Comparison of ENCODE assay signal across 8 cellular contexts in the genomic region with DNA sequence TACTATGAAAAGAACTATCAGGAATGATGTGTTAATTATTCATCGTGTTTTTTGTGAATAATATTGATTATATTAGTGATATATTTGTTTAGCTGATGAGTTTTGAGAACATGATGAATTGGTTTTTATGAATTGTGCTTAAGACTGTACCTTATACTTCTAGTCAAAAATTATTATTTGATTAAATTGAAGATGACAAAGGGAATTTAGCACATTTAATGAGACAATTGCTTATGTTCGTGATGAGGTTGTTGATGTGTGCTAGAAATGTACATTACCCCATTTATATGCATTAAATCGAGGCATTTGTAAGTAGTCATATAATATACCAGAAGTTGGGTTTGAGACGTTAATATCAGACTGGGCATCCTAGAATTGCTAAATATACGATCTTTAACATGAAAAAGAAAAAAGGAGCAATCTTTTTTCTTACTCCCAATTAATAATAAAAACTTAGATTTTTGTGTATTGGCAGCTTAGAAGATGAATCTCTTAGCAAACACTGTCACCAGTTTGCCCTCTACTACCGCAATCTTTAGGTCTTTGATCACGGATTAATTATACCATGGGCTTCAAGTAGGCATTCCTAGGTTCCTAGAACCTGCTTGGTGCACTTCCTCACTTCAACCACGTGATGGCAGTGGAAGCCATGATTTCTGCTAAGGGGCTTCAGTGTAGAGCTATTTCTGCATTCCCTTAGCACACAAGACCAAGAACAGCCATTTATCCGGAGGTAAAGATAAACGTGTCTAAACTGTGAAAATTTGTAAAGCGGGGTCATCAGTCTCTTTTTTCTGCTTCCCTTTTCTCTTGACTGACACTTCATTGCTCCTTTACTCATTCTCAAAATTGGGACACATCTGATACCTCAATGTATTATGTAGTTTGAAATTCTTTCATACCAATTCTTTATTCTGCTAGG. TPM values are rescaled to one million over a fixed set of nuclear protein-coding genes. Genes with fewer than 3 reads are reported as not detected.
DNase-seq lines count a peak whose midpoint lies in the region; ATAC-seq and TF ChIP-seq lines count a peak whose summit lies in the region.

No MANE protein-coding gene starts in this region.

- H2AFZ ChIP-seq in OCI-LY7 (ENCODE audit: low read length), result no peak overlapping the region

- peaks cover 42% of the 10 kb centered on the region for H3K79me2 ChIP-seq in OCI-LY7 (ENCODE audit: insufficient read depth, low read depth, low read length)

- BruUV-seq in OCI-LY7 (replicated peaks; lab: Mats Ljungman, UMichigan), result TSS peak; percentile 35

- H3K36me3 ChIP-seq in OCI-LY7 (ENCODE audit: insufficient read depth, low read length) (no peaks in the 10 kb centered on the region), subcutaneous abdominal adipose tissue (ENCODE audit: control insufficient read depth in 5 of 5, insufficient read depth in 5 of 5, low read length in 5 of 5) (peaks cover 0 to 7% (median 0%) of the 10 kb centered on the region in 5 donors)

- no peaks in the 10 kb centered on the region for H3K36me3 Mint-ChIP-seq in natural killer cell

- peak; percentile 97 for TF ChIP-seq CTCF in OCI-LY7 (conservative IDR thresholded peaks at IDR 0.05; ENCODE audit: low read length)
- TF ChIP-seq CTCF in natural killer cell (IDR thresholded peaks at IDR 0.05), result peak; percentile 84

- H3K4me3 ChIP-seq in OCI-LY7 (ENCODE audit: low read depth, low read length, poor library complexity, severe bottlenecking) (peak overlapping the region; percentile 83), subcutaneous abdominal adipose tissue (ENCODE audit: low read depth in 1 of 5, low read length in 5 of 5) (peak overlapping the region; percentile 6 to 96 (median 89))

- peak; percentile 37 for DNase-seq in NK-92 treated with Interleukin-12 subunit alpha and Interleukin-12 subunit beta, amount 100 ng/mL, for 24 hours (lab: John Stamatoyannopoulos, UW)
- no peak for DNase-seq in NK-92 (lab: John Stamatoyannopoulos, UW; ENCODE audit: unreplicated experiment)
- DNase-seq in OCI-LY7 (ENCODE audit: low spot score), result peak; percentile 87
- DNase-seq in activated T-cell treated with anti-CD3 and anti-CD28 coated beads, Interleukin-2, amount 50 U/mL, for 48 hours, result peak; percentile 55 to 56
- peak; percentile 92 for DNase-seq in fibroblast of peridontal ligament (ENCODE audit: extremely low read depth)
- DNase-seq in natural killer cell, result peak; percentile 38

- no peaks in the 10 kb centered on the region for H3K9me3 Mint-ChIP-seq in natural killer cell

- intact Hi-C loops in OCI-LY7 (cut with micrococcal nuclease; ENCODE audit: unreplicated experiment) (loop anchor here (1.0 to 10.0 kb wide), 7 partner anchors 79 to 760 kb away; partner anchors contain the start of gene CEP41), natural killer cell (cut with micrococcal nuclease) (loop anchor here (1.0 to 5.0 kb wide), 5 partner anchors 70 to 760 kb away; partner anchors contain the start of genes COPG2, SSMEM1 and TMEM209)

- ATAC-seq in natural killer cell, result peak; percentile 38 to 55 (median 46)

- peak overlapping the region in 4 of 5 donors; percentile 58 to 98 (median 85) for H3K9ac ChIP-seq in subcutaneous abdominal adipose tissue (ENCODE audit: low read length in 5 of 5)

- POLR2A ChIA-PET in OCI-LY7 (lab: Charles Lee), result interaction anchor here (0.5 to 1.6 kb wide), 3 partner anchors 11 to 1059 kb away, joined by 3 to 5 read pairs (median 3); no protein-coding TSS in a partner anchor

- H3K27ac Mint-ChIP-seq in natural killer cell, result peak overlapping the region in 1 of 2 donors; percentile 95

- H3K4me3 Mint-ChIP-seq in natural killer cell, result peak overlapping the region; percentile 97

- H3K9me3 ChIP-seq in OCI-LY7 (ENCODE audit: low read length) (no peaks in the 10 kb centered on the region), subcutaneous abdominal adipose tissue (ENCODE audit: control insufficient read depth in 5 of 5, low read length in 5 of 5) (no peaks in the 10 kb centered on the region)

- TF ChIP-seq EP300 in Ishikawa (IDR thresholded peaks at IDR 0.05; ENCODE audit: borderline replicate concordance), result no peak

- H3K4me1 ChIP-seq in OCI-LY7 (ENCODE audit: insufficient read depth, low read length, poor library complexity, severe bottlenecking) (peaks cover 15% of the 10 kb centered on the region), subcutaneous abdominal adipose tissue (ENCODE audit: control insufficient read depth in 5 of 5, insufficient read depth in 5 of 5, low read length in 5 of 5) (peaks cover 0 to 46% (median 44%) of the 10 kb centered on the region in 5 donors)

- H3K27ac ChIP-seq in OCI-LY7 (ENCODE audit: low read depth, low read length, poor library complexity, severe bottlenecking) (no peak overlapping the region), subcutaneous abdominal adipose tissue (ENCODE audit: low read depth, low read length) (peak overlapping the region; percentile 88)

- peak; percentile 90 for TF ChIP-seq RAD21 in Ishikawa (IDR thresholded peaks at IDR 0.05; ENCODE audit: low read depth)

- no peaks in the 10 kb centered on the region for H3K9me2 ChIP-seq in OCI-LY7 (ENCODE audit: insufficient read depth, low read length)

- CTCF ChIA-PET in OCI-LY7 (lab: Charles Lee; ENCODE audit: unreplicated experiment), result interaction anchor here (0.7 to 1.4 kb wide), 2 partner anchors 12 to 15 kb away, joined by 3 read pairs; no protein-coding TSS in a partner anchor

- H3K4me2 ChIP-seq in OCI-LY7 (ENCODE audit: low read length), result peak overlapping the region; percentile 98

- H3K27me3 Mint-ChIP-seq in natural killer cell (ENCODE audit: low read depth in 2 of 2), result peaks cover 0 to 3% of the 10 kb centered on the region in 2 donors

- 0 out of 2 replicates have a peak, but pooled peaks cover 9% of the 10 kb centered on the region for H4K20me1 ChIP-seq in OCI-LY7 (ENCODE audit: insufficient read depth, low read length)

- no peaks in the 10 kb centered on the region for H3K27me3 ChIP-seq in subcutaneous abdominal adipose tissue (ENCODE audit: control insufficient read depth in 5 of 5, insufficient read depth in 4 of 5, low read length in 5 of 5)

- peaks cover 43 to 50% of the 10 kb centered on the region in 2 donors for H3K4me1 Mint-ChIP-seq in natural killer cell

TF ChIP-seq in Ishikawa, 13 proteins besides CTCF, POLR2A, EP300 and RAD21:
- TF ChIP-seq, protein P1, sequence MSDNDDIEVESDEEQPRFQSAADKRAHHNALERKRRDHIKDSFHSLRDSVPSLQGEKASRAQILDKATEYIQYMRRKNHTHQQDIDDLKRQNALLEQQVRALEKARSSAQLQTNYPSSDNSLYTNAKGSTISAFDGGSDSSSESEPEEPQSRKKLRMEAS (IDR thresholded peaks at IDR 0.05), result no peak
- TF ChIP-seq USF1 (IDR thresholded peaks at IDR 0.05), result peak; percentile 73
TF ChIP-seq in Ishikawa: peak in this region for 1.

RNA-seq across cellular contexts. Expression of gene KLHDC10, which starts 1.6 kb away (rescaled TPM):
- total RNA-seq in OCI-LY7 (2014; rRNA removed; shearing (Covaris generic)), result 15.9 and 24.1 TPM in 2 replicates
- total RNA-seq in OCI-LY7 (2022), result 16.7 and 21.2 TPM in 2 replicates
- total RNA-seq in natural killer cell, result 10 to 100 TPM; 13.6 to 23.2 (median 21.9) TPM

RNA-seq across cellular contexts. Expression of gene ZC3HC1, which starts 20.8 kb away (rescaled TPM):
- total RNA-seq in OCI-LY7 (2014; rRNA removed; shearing (Covaris generic)), result 20.3 and 27.5 TPM in 2 replicates
- total RNA-seq in OCI-LY7 (2022), result 24.2 and 32.5 TPM in 2 replicates
- total RNA-seq in natural killer cell, result 1 to 10 TPM; 7.8 to 8.9 (median 7.9) TPM
